Comparison of ENCODE assay signal across 9 cellular contexts in genomic region chr9:928363-929042, GRCh38. TPM values are rescaled to one million over a fixed set of nuclear protein-coding genes. Genes with fewer than 3 reads are reported as not detected.
A peak's percentile ranks its signal among the peaks of the same experiment; 100 is the strongest.
DNase-seq lines count a peak whose midpoint lies in the region; ATAC-seq, FAIRE-seq and TF ChIP-seq lines count a peak whose summit lies in the region.
"Had no signal": no experiment of that assay in that cellular context is flagged by ENCODE, and none has a peak within 500 bp of the region (broad histone marks: within the 10 kb centered on the region; RNA-seq: fewer than 3 reads in every experiment).

No MANE protein-coding gene starts in this region.

- intact Hi-C loops in psoas muscle (cut with DNase I): loop anchor here in 1 of 2 donors (5.0 kb wide), 1 partner anchor 1284 kb away; no protein-coding TSS in a partner anchor

- DNase-seq in AG08395 (ENCODE audit: low spot score): peak; percentile 13
- DNase-seq in astrocyte (ENCODE audit: low read depth): no peak
- DNase-seq in renal cortical epithelial cell (ENCODE audit: low read depth): peak; percentile 37
- no peak for DNase-seq in C1 segment of cervical spinal cord (lab: John Stamatoyannopoulos, UW)
- no peak for DNase-seq in activated CD4-positive, CD25-positive, alpha-beta regulatory T cell treated with anti-CD3 and anti-CD28 coated beads, Interleukin-2, amount 50 U/mL, for 72 hours
- no peak for DNase-seq in psoas muscle

- H3K27ac Mint-ChIP-seq in astrocyte (ENCODE audit: unreplicated experiment): no peak overlapping the region

- H3K4me3 ChIP-seq in GM12875 (ENCODE audit: low read depth, low read length) (no peak overlapping the region), astrocyte (ENCODE audit: insufficient read depth, low read depth, low read length) (no peak overlapping the region), psoas muscle (no peak overlapping the region)

- H3K4me2 ChIP-seq in astrocyte (ENCODE audit: low read length): no peak overlapping the region

- H3K9me3 Mint-ChIP-seq in astrocyte (ENCODE audit: unreplicated experiment): no peaks in the 10 kb centered on the region

- H3K9me3 ChIP-seq in astrocyte (ENCODE audit: insufficient read depth, low read depth, low read length) (no peaks in the 10 kb centered on the region), psoas muscle (no peaks in the 10 kb centered on the region)

- H3K36me3 ChIP-seq in astrocyte (ENCODE audit: insufficient read depth, low read length) (no peaks in the 10 kb centered on the region), psoas muscle (ENCODE audit: insufficient read depth in 1 of 2, low read depth in 1 of 2) (no peaks in the 10 kb centered on the region)

- H3K4me1 ChIP-seq in astrocyte (ENCODE audit: insufficient read depth, low read length): no peaks in the 10 kb centered on the region
- no peaks in the 10 kb centered on the region for H3K4me1 ChIP-seq in psoas muscle

- FAIRE-seq in astrocyte (lab: Jason Lieb, UNC): no peak

- H3K27me3 ChIP-seq in astrocyte (ENCODE audit: insufficient read depth, low read length) (no peaks in the 10 kb centered on the region), psoas muscle (ENCODE audit: insufficient read depth in 3 of 3, low read length in 2 of 3) (no peaks in the 10 kb centered on the region)

- H3K4me3 Mint-ChIP-seq in astrocyte (ENCODE audit: unreplicated experiment): no peak overlapping the region

- no peaks in the 10 kb centered on the region for H3K79me2 ChIP-seq in astrocyte (ENCODE audit: insufficient read depth, low read length)

- no peaks in the 10 kb centered on the region for H3K4me1 Mint-ChIP-seq in astrocyte (ENCODE audit: low read depth, unreplicated experiment)

- H3K36me3 Mint-ChIP-seq in astrocyte (ENCODE audit: low read depth, unreplicated experiment): no peaks in the 10 kb centered on the region

- no peaks in the 10 kb centered on the region for H4K20me1 ChIP-seq in astrocyte (ENCODE audit: insufficient read depth, low read length)

- no peak overlapping the region for H2AFZ ChIP-seq in astrocyte (ENCODE audit: low read depth, low read length)

- H3K27ac ChIP-seq in astrocyte (ENCODE audit: low read depth, low read length) (no peak overlapping the region), psoas muscle (no peak overlapping the region)

- ATAC-seq in HG03354 (IDR thresholded peaks at IDR 0.05; ENCODE audit: poor library complexity, severe bottlenecking, unreplicated experiment) (peak; percentile 97), psoas muscle (no peak)

- no peak overlapping the region for H3K9ac ChIP-seq in astrocyte (ENCODE audit: low read length)

- H3K27me3 Mint-ChIP-seq in astrocyte (ENCODE audit: low read depth, unreplicated experiment): peaks cover 3% of the 10 kb centered on the region

- TF ChIP-seq CTCF in GM12875 (IDR thresholded peaks at IDR 0.05; ENCODE audit: borderline replicate concordance, insufficient read depth, low read depth, low read length): peak; percentile 65
- TF ChIP-seq CTCF in astrocyte (IDR thresholded peaks at IDR 0.05; ENCODE audit: insufficient read depth, low read depth, low read length): peak; percentile 9
- no peak for TF ChIP-seq CTCF in psoas muscle (IDR thresholded peaks at IDR 0.05)

- WGBS in psoas muscle, 3 donors: 76 to 87% (median 78%) methylated on average over 6 of the region's 6 CpGs

RNA-seq across cellular contexts. Expression of gene DMRT3, which starts 48.0 kb away (rescaled TPM):
- total RNA-seq in astrocyte: not detected in 2 replicates
- total RNA-seq in renal cortical epithelial cell: not detected in 2 replicates
- under 1 TPM in 3 of 4 donors, not detected in 1; 0.17 to 0.44 (median 0.27) TPM for total RNA-seq in psoas muscle
- under 1 TPM; 0.03 to 0.07 (median 0.07) TPM for polyA plus RNA-seq in psoas muscle
- total RNA-seq: dermis microvascular lymphatic vessel endothelial cell had no signal

Comparison
In these comparisons a context has a peak if more than half of its experiments do, and no peak if none do; other contexts are left out.
1. DNase-seq: peak in AG08395 (single experiment) and renal cortical epithelial cell (single experiment); none in astrocyte (single experiment), C1 segment of cervical spinal cord (0 of 14), activated CD4-positive, CD25-positive, alpha-beta regulatory T cell treated with anti-CD3 and anti-CD28 coated beads, Interleukin-2, amount 50 U/mL, for 72 hours (single experiment) and psoas muscle (0 of 2).